12 cellular contexts compared by ENCODE assay signal in genomic region chr12:24599737-24600136, GRCh38.
"Had no signal": no experiment of that assay in that cellular context is flagged by ENCODE, and none has a peak within 500 bp of the region (broad histone marks: within the 10 kb centered on the region; RNA-seq: fewer than 3 reads in every experiment).

No MANE protein-coding gene starts in this region.

- H3K9me3 ChIP-seq: esophagus muscularis mucosa, pancreas, tibial artery had no signal

- H3K4me3 Mint-ChIP-seq: activated CD4-positive, alpha-beta T cell treated with anti-CD3 and anti-CD28 coated beads, Interleukin-2, amount 10 ng/mL, durations not matched to agents 7 days and 5 days; activated T-helper 1 cell treated with anti-CD3 and anti-CD28 coated beads, Interleukin-12 subunit alpha, Interleukin-12 subunit beta, Interleukin-2, Interleukin-4 antibody, amounts not matched to agents 30 ng/mL and 10 ng/mL and 1 ng/mL, durations not matched to agents 14 hours and 24 hours and 36 hours had no signal

- H3K27ac Mint-ChIP-seq: activated CD4-positive, alpha-beta T cell treated with anti-CD3 and anti-CD28 coated beads, Interleukin-2, amount 10 ng/mL, durations not matched to agents 7 days and 5 days; activated T-helper 1 cell treated with anti-CD3 and anti-CD28 coated beads, Interleukin-12 subunit alpha, Interleukin-12 subunit beta, Interleukin-2, Interleukin-4 antibody, amounts not matched to agents 30 ng/mL and 10 ng/mL and 1 ng/mL, durations not matched to agents 14 hours and 24 hours and 36 hours had no signal

- H3K9me3 Mint-ChIP-seq: activated CD4-positive, alpha-beta T cell treated with anti-CD3 and anti-CD28 coated beads, Interleukin-2, amount 10 ng/mL, durations not matched to agents 7 days and 5 days; activated T-helper 1 cell treated with anti-CD3 and anti-CD28 coated beads, Interleukin-12 subunit alpha, Interleukin-12 subunit beta, Interleukin-2, Interleukin-4 antibody, amounts not matched to agents 30 ng/mL and 10 ng/mL and 1 ng/mL, durations not matched to agents 14 hours and 24 hours and 36 hours had no signal

- H3K27me3 ChIP-seq: esophagus muscularis mucosa, pancreas, tibial artery had no signal

- H3K27ac ChIP-seq: esophagus muscularis mucosa, pancreas, tibial artery had no signal

- DNase-seq: activated CD4-positive, alpha-beta T cell treated with anti-CD3 and anti-CD28 coated beads, Interleukin-2, amount 10 ng/mL, durations not matched to agents 7 days and 5 days; activated CD8-positive, alpha-beta memory T cell treated with anti-CD3 and anti-CD28 coated beads, Interleukin-2, amount 50 U/mL, for 48 hours; aorta; cortex of kidney; effector CD4-positive, alpha-beta T cell; pancreas; retina; stimulated activated naive CD4-positive, alpha-beta T cell; tibial artery had no signal

- H3K4me1 ChIP-seq: esophagus muscularis mucosa, pancreas had no signal

- FAIRE-seq: pancreas, urothelium cell line had no signal

- ATAC-seq: pancreas had no signal

- H3K36me3 ChIP-seq: esophagus muscularis mucosa, pancreas, tibial artery had no signal

- H3K4me3 ChIP-seq: esophagus muscularis mucosa, pancreas, tibial artery had no signal
